Comparison of ENCODE assay signal across 9 cellular contexts in genomic region chr4:3436798-3437581, GRCh38. TPM values are rescaled to one million over a fixed set of nuclear protein-coding genes. Genes with fewer than 3 reads are reported as not detected.
DNase-seq lines count a peak whose midpoint lies in the region; ATAC-seq, FAIRE-seq and TF ChIP-seq lines count a peak whose summit lies in the region.
"Had no signal": no experiment of that assay in that cellular context is flagged by ENCODE, and none has a peak within 500 bp of the region (broad histone marks: within the 10 kb centered on the region; RNA-seq: fewer than 3 reads in every experiment).

No MANE protein-coding gene starts in this region.

- H3K4me2 ChIP-seq in SK-N-SH (peak overlapping the region; percentile 21), MM.1S (ENCODE audit: low read depth, low read length) (no peak overlapping the region)

- TF ChIP-seq CTCF in SK-N-SH (IDR thresholded peaks at IDR 0.05) (no peak), MM.1S (IDR thresholded peaks at IDR 0.05; ENCODE audit: low read length) (no peak)

- CTCF ChIA-PET in SK-N-SH (lab: Yijun Ruan, JAX): interaction anchor here (0.7 to 12.3 kb wide), 5 partner anchors 9 to 91 kb away, joined by 3 to 142 read pairs (median 3); no protein-coding TSS in a partner anchor

- no peak for FAIRE-seq in GM12891 (lab: Jason Lieb, UNC)

- no peak for TF ChIP-seq EP300 in SK-N-SH (IDR thresholded peaks at IDR 0.05; ENCODE audit: borderline replicate concordance in 1 of 2, low read depth in 1 of 2, low read length in 1 of 2)

- H3K27ac ChIP-seq in ACC112 (ENCODE audit: low read depth, low read length): peak overlapping the region; percentile 8; the same call in 1 of the 2 replicates
- H3K27ac ChIP-seq in SK-N-SH (ENCODE audit: low read depth in 2 of 2, low read length in 1 of 2): peak overlapping the region; percentile 20 to 61; a peak in 3 of 4 replicates
- H3K27ac ChIP-seq in MM.1S (ENCODE audit: low read length): no peak overlapping the region

- no peak for TF ChIP-seq RAD21 in SK-N-SH (IDR thresholded peaks at IDR 0.05; ENCODE audit: low read length)

- H3K4me3 ChIP-seq in ACC112 (ENCODE audit: low read depth, low read length) (no peak overlapping the region), SK-N-SH (ENCODE audit: low read depth in 2 of 2, low read length in 1 of 2) (no peak overlapping the region), MM.1S (ENCODE audit: low read length) (no peak overlapping the region)

- TF ChIP-seq POLR2A in GM12891 (IDR thresholded peaks at IDR 0.05; ENCODE audit: low read depth, low read length): no peak

- WGBS in SK-N-SH (ENCODE audit: low lambda C conversion rate): 88% methylated on average over 7 of the region's 19 CpGs

- no peaks in the 10 kb centered on the region for H3K79me2 ChIP-seq in ACC112 (ENCODE audit: control insufficient read depth, insufficient read depth, low read length, unreplicated experiment)
- no peaks in the 10 kb centered on the region for H3K79me2 ChIP-seq in SK-N-SH (ENCODE audit: insufficient read depth)
- no peaks in the 10 kb centered on the region for H3K79me2 ChIP-seq in MM.1S (ENCODE audit: low read length)

- DNase-seq in HK-2 (ENCODE audit: unreplicated experiment) (peak; percentile 82), SK-N-SH (no peak), hepatic stellate cell (ENCODE audit: low spot score) (peak; percentile 51), MM.1S (no peak), GM12891 (ENCODE audit: insufficient read length, low spot score) (no peak)
- DNase-seq: T-cell had no signal

- no peaks in the 10 kb centered on the region for H3K36me3 ChIP-seq in ACC112 (ENCODE audit: insufficient read depth, low read length)
- no peaks in the 10 kb centered on the region for H3K36me3 ChIP-seq in SK-N-SH (replicated peaks in 1 of 2; ENCODE audit: control insufficient read depth in 1 of 2, insufficient read depth in 2 of 2, low read length in 1 of 2)
- H3K36me3 ChIP-seq in MM.1S (replicated peaks; ENCODE audit: insufficient read depth, low read length): no peaks in the 10 kb centered on the region

- H4K20me1 ChIP-seq in SK-N-SH (ENCODE audit: insufficient read depth) (no peaks in the 10 kb centered on the region), MM.1S (ENCODE audit: insufficient read depth, low read length) (no peaks in the 10 kb centered on the region)

- POLR2A ChIA-PET in SK-N-SH (lab: Yijun Ruan, JAX): no interaction called here

- peak overlapping the region; percentile 58 for H2AFZ ChIP-seq in ACC112 (ENCODE audit: low read length, unreplicated experiment)
- no peak overlapping the region for H2AFZ ChIP-seq in SK-N-SH (ENCODE audit: low read depth)
- no peak overlapping the region for H2AFZ ChIP-seq in MM.1S (ENCODE audit: low read length)

- no peaks in the 10 kb centered on the region for H3K9me3 ChIP-seq in SK-N-SH
- H3K9me3 ChIP-seq in MM.1S (replicated peaks; ENCODE audit: insufficient read depth, low read length): no peaks in the 10 kb centered on the region

- peaks cover 11% of the 10 kb centered on the region for H3K4me1 ChIP-seq in ACC112 (ENCODE audit: control insufficient read depth, insufficient read depth, low read length, unreplicated experiment)
- H3K4me1 ChIP-seq in SK-N-SH (ENCODE audit: control insufficient read depth in 1 of 2, insufficient read depth in 2 of 2, low read depth in 1 of 2, low read length in 1 of 2): peaks cover 4 to 13% of the 10 kb centered on the region in 2 experiments; a peak in 3 of 4 replicates
- H3K4me1 ChIP-seq in MM.1S (ENCODE audit: low read length): no peaks in the 10 kb centered on the region

- no peaks in the 10 kb centered on the region for H3F3A ChIP-seq in SK-N-SH (replicated peaks; ENCODE audit: insufficient read depth)
- no peaks in the 10 kb centered on the region for H3F3A ChIP-seq in MM.1S (ENCODE audit: insufficient read depth, low read length)

- no peak for ATAC-seq in HG03108 (IDR thresholded peaks at IDR 0.05; ENCODE audit: unreplicated experiment)
- no peak for ATAC-seq in HG02610 (IDR thresholded peaks at IDR 0.05; ENCODE audit: unreplicated experiment)

- H3K9ac ChIP-seq in SK-N-SH (peak overlapping the region; percentile 46), MM.1S (ENCODE audit: low read length) (no peak overlapping the region)

- H3K27me3 ChIP-seq in ACC112 (ENCODE audit: insufficient read depth, low read length) (no peaks in the 10 kb centered on the region), SK-N-SH (ENCODE audit: insufficient read depth) (no peaks in the 10 kb centered on the region), MM.1S (replicated peaks; ENCODE audit: insufficient read depth, low read length) (no peaks in the 10 kb centered on the region)

- H3K9me2 ChIP-seq in SK-N-SH (no peaks in the 10 kb centered on the region), MM.1S (replicated peaks; ENCODE audit: insufficient read depth, low read length) (no peaks in the 10 kb centered on the region)

TF ChIP-seq in SK-N-SH, 30 proteins besides CTCF, POLR2A, EP300 and RAD21:
- TF ChIP-seq MXI1 (IDR thresholded peaks at IDR 0.05; ENCODE audit: low read depth, low read length) (no peak), POLR2AphosphoS5 (IDR thresholded peaks at IDR 0.05; ENCODE audit: low read depth, low read length) (peak; percentile 54; the same call in 1 of the 2 replicates), MAX (IDR thresholded peaks at IDR 0.05; ENCODE audit: low read depth) (peak; percentile 97), FOSL2 (IDR thresholded peaks at IDR 0.05; ENCODE audit: borderline replicate concordance, low read depth) (peak; percentile 46; the same call in 1 of the 2 replicates), FOXM1 (IDR thresholded peaks at IDR 0.05; ENCODE audit: low read depth) (no peak), NFIC (IDR thresholded peaks at IDR 0.05; ENCODE audit: borderline replicate concordance) (0 out of 2 replicates have a peak, but pooled peaks have one; percentile 6), TAF1 (IDR thresholded peaks at IDR 0.05; ENCODE audit: borderline replicate concordance, low read depth, low read length) (peak; percentile 61; the same call in 1 of the 2 replicates), USF2 (IDR thresholded peaks at IDR 0.05; ENCODE audit: borderline replicate concordance, low read depth, low read length) (no peak)

TF ChIP-seq in GM12891, 5 proteins besides CTCF, POLR2A, EP300 and RAD21:
- TF ChIP-seq PAX5 (IDR thresholded peaks at IDR 0.05; ENCODE audit: insufficient read depth, low read length, severe bottlenecking) (no peak), TAF1 (IDR thresholded peaks at IDR 0.05; ENCODE audit: low read depth, low read length) (no peak), POU2F2 (IDR thresholded peaks at IDR 0.05; ENCODE audit: low read depth, low read length) (no peak), POLR2AphosphoS5 (IDR thresholded peaks at IDR 0.05; ENCODE audit: low read depth, low read length) (no peak), SPI1 (IDR thresholded peaks at IDR 0.05; ENCODE audit: low read depth, low read length) (no peak)

RNA-seq across cellular contexts. Expression of gene HGFAC, which starts 4.8 kb away (rescaled TPM):
- polyA plus RNA-seq in SK-N-SH (2012; rRNA removed): 0.37 and 0.43 TPM in 2 replicates
- 0.03 and 0.04 TPM in 2 replicates for polyA plus RNA-seq in SK-N-SH (2012; cell fraction: cytosol; rRNA removed)
- polyA plus RNA-seq in SK-N-SH (2012; cell fraction: nucleus; rRNA removed): 4.3 and 4.4 TPM in 2 replicates
- polyA plus RNA-seq in GM12891 (2012; ENCODE audit: low read depth, missing spikeins): not detected

RNA-seq across cellular contexts. Expression of gene DOK7, which starts 26.1 kb away (rescaled TPM):
- polyA plus RNA-seq in SK-N-SH (2012; rRNA removed): 0.05 TPM in 1 of 2 replicates, not detected in the other
- 0.01 TPM in 2 replicates for polyA plus RNA-seq in SK-N-SH (2012; cell fraction: cytosol; rRNA removed)
- 0.02 and 0.08 TPM in 2 replicates for polyA plus RNA-seq in SK-N-SH (2012; cell fraction: nucleus; rRNA removed)
- 0.98 TPM for polyA plus RNA-seq in GM12891 (2012; ENCODE audit: low read depth, missing spikeins)

Comparison
In these comparisons a context has a peak if more than half of its experiments do, and no peak if none do; other contexts are left out.
1. DNase-seq: peak in HK-2 (single experiment) and hepatic stellate cell (single experiment); none in SK-N-SH (single experiment), MM.1S (single experiment) and GM12891 (single experiment).